In the genomic region with DNA sequence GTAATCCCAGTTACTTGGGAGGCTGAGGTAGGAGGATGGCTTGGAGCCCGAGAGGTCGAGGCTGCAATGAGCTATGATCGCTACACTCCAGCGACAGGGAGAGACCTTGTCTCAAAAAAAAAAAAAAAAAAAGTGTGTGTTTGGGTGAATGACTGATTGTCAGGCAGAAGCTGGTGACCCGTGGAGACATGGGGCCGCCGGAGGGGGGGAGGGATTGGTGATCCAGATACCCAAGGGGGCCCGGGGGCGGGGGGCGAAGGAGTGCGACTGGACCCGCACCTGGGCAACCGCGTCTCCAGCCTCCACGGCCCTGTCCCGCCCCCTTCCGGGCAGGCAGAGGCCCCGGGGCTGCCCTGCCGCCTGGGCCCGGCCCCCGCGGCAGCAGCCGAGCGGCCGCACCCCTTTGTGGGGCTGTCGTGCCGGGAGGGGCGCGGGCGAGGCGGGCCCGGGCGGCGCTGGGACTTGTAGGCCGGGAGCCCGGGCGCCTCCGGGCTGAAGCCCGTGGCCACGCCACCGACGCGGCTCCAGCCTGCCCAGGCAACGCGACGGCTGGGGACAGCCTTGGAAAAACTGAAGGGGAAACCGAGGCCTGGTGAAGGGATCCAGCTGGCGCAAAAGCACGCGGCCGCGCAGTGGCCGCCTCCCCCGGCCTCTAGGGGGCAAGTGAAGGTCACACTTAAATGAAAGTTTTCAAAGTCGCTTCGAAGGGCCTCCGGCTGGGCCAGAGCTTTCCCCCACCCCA, we compare ENCODE assay signal across 1 cellular context.
TF ChIP-seq lines count a peak whose summit lies in the region.

No MANE protein-coding gene starts in this region.

TF ChIP-seq in GM12878, 131 proteins besides CTCF, POLR2A, EP300 and RAD21:
- peak; percentile 63 for TF ChIP-seq HCFC1 (IDR thresholded peaks at IDR 0.05; ENCODE audit: low read length)
- peak; percentile 69 for TF ChIP-seq BACH1 (IDR thresholded peaks at IDR 0.05; ENCODE audit: borderline replicate concordance)
- no peak for TF ChIP-seq NRF1 (conservative IDR thresholded peaks at IDR 0.05; ENCODE audit: low read depth, low read length)
- TF ChIP-seq TCF7 (IDR thresholded peaks at IDR 0.05; ENCODE audit: borderline replicate concordance), result no peak
- TF ChIP-seq, protein P1, sequence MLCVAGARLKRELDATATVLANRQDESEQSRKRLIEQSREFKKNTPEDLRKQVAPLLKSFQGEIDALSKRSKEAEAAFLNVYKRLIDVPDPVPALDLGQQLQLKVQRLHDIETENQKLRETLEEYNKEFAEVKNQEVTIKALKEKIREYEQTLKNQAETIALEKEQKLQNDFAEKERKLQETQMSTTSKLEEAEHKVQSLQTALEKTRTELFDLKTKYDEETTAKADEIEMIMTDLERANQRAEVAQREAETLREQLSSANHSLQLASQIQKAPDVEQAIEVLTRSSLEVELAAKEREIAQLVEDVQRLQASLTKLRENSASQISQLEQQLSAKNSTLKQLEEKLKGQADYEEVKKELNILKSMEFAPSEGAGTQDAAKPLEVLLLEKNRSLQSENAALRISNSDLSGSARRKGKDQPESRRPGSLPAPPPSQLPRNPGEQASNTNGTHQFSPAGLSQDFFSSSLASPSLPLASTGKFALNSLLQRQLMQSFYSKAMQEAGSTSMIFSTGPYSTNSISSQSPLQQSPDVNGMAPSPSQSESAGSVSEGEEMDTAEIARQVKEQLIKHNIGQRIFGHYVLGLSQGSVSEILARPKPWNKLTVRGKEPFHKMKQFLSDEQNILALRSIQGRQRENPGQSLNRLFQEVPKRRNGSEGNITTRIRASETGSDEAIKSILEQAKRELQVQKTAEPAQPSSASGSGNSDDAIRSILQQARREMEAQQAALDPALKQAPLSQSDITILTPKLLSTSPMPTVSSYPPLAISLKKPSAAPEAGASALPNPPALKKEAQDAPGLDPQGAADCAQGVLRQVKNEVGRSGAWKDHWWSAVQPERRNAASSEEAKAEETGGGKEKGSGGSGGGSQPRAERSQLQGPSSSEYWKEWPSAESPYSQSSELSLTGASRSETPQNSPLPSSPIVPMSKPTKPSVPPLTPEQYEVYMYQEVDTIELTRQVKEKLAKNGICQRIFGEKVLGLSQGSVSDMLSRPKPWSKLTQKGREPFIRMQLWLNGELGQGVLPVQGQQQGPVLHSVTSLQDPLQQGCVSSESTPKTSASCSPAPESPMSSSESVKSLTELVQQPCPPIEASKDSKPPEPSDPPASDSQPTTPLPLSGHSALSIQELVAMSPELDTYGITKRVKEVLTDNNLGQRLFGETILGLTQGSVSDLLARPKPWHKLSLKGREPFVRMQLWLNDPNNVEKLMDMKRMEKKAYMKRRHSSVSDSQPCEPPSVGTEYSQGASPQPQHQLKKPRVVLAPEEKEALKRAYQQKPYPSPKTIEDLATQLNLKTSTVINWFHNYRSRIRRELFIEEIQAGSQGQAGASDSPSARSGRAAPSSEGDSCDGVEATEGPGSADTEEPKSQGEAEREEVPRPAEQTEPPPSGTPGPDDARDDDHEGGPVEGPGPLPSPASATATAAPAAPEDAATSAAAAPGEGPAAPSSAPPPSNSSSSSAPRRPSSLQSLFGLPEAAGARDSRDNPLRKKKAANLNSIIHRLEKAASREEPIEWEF (IDR thresholded peaks at IDR 0.05; ENCODE audit: insufficient replicate concordance, low read depth, low read length), result peak; percentile 27
- no peak for TF ChIP-seq GABPA (IDR thresholded peaks at IDR 0.05; ENCODE audit: low read depth)
- peak in 1 of 2 experiments; percentile 84; a peak in 2 of 4 replicates for TF ChIP-seq BHLHE40 (IDR thresholded peaks at IDR 0.05; ENCODE audit: borderline replicate concordance in 1 of 2, low read depth in 2 of 2, low read length in 1 of 2)
- peak; percentile 74 for TF ChIP-seq NR2F1 (conservative IDR thresholded peaks at IDR 0.05)
- TF ChIP-seq, protein P2, sequence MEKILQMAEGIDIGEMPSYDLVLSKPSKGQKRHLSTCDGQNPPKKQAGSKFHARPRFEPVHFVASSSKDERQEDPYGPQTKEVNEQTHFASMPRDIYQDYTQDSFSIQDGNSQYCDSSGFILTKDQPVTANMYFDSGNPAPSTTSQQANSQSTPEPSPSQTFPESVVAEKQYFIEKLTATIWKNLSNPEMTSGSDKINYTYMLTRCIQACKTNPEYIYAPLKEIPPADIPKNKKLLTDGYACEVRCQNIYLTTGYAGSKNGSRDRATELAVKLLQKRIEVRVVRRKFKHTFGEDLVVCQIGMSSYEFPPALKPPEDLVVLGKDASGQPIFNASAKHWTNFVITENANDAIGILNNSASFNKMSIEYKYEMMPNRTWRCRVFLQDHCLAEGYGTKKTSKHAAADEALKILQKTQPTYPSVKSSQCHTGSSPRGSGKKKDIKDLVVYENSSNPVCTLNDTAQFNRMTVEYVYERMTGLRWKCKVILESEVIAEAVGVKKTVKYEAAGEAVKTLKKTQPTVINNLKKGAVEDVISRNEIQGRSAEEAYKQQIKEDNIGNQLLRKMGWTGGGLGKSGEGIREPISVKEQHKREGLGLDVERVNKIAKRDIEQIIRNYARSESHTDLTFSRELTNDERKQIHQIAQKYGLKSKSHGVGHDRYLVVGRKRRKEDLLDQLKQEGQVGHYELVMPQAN (conservative IDR thresholded peaks at IDR 0.05), result peak; percentile 82
- TF ChIP-seq TCF12 (IDR thresholded peaks at IDR 0.05; ENCODE audit: low read depth, low read length), result peak; percentile 68
- peak; percentile 64 for TF ChIP-seq NR2C1 (IDR thresholded peaks at IDR 0.05)
- no peak for TF ChIP-seq FOS (IDR thresholded peaks at IDR 0.05; ENCODE audit: borderline replicate concordance, extremely low read depth, insufficient read length)
- TF ChIP-seq, protein P3, sequence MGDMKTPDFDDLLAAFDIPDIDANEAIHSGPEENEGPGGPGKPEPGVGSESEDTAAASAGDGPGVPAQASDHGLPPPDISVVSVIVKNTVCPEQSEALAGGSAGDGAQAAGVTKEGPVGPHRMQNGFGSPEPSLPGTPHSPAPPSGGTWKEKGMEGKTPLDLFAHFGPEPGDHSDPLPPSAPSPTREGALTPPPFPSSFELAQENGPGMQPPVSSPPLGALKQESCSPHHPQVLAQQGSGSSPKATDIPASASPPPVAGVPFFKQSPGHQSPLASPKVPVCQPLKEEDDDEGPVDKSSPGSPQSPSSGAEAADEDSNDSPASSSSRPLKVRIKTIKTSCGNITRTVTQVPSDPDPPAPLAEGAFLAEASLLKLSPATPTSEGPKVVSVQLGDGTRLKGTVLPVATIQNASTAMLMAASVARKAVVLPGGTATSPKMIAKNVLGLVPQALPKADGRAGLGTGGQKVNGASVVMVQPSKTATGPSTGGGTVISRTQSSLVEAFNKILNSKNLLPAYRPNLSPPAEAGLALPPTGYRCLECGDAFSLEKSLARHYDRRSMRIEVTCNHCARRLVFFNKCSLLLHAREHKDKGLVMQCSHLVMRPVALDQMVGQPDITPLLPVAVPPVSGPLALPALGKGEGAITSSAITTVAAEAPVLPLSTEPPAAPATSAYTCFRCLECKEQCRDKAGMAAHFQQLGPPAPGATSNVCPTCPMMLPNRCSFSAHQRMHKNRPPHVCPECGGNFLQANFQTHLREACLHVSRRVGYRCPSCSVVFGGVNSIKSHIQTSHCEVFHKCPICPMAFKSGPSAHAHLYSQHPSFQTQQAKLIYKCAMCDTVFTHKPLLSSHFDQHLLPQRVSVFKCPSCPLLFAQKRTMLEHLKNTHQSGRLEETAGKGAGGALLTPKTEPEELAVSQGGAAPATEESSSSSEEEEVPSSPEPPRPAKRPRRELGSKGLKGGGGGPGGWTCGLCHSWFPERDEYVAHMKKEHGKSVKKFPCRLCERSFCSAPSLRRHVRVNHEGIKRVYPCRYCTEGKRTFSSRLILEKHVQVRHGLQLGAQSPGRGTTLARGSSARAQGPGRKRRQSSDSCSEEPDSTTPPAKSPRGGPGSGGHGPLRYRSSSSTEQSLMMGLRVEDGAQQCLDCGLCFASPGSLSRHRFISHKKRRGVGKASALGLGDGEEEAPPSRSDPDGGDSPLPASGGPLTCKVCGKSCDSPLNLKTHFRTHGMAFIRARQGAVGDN (IDR thresholded peaks at IDR 0.05), result peak; percentile 57
- peak; percentile 34; the same call in 1 of the 2 replicates for TF ChIP-seq MXI1 (IDR thresholded peaks at IDR 0.05; ENCODE audit: low read depth, low read length)
- peak; percentile 65 for TF ChIP-seq ZNF384 (IDR thresholded peaks at IDR 0.05; ENCODE audit: borderline replicate concordance, low read depth, low read length)
- TF ChIP-seq SIX5 (IDR thresholded peaks at IDR 0.05; ENCODE audit: low read depth, low read length, severe bottlenecking), result peak; percentile 47
- TF ChIP-seq, protein P4, sequence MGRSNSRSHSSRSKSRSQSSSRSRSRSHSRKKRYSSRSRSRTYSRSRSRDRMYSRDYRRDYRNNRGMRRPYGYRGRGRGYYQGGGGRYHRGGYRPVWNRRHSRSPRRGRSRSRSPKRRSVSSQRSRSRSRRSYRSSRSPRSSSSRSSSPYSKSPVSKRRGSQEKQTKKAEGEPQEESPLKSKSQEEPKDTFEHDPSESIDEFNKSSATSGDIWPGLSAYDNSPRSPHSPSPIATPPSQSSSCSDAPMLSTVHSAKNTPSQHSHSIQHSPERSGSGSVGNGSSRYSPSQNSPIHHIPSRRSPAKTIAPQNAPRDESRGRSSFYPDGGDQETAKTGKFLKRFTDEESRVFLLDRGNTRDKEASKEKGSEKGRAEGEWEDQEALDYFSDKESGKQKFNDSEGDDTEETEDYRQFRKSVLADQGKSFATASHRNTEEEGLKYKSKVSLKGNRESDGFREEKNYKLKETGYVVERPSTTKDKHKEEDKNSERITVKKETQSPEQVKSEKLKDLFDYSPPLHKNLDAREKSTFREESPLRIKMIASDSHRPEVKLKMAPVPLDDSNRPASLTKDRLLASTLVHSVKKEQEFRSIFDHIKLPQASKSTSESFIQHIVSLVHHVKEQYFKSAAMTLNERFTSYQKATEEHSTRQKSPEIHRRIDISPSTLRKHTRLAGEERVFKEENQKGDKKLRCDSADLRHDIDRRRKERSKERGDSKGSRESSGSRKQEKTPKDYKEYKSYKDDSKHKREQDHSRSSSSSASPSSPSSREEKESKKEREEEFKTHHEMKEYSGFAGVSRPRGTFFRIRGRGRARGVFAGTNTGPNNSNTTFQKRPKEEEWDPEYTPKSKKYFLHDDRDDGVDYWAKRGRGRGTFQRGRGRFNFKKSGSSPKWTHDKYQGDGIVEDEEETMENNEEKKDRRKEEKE (IDR thresholded peaks at IDR 0.05), result 0 out of 2 replicates have a peak, but pooled peaks have one; percentile 18
- TF ChIP-seq LARP7 (IDR thresholded peaks at IDR 0.05), result peak; percentile 77
- peak; percentile 71 for TF ChIP-seq DPF2 (IDR thresholded peaks at IDR 0.05)
- TF ChIP-seq ZNF24 (IDR thresholded peaks at IDR 0.05), result peak; percentile 78; the same call in 1 of the 2 replicates
- TF ChIP-seq EGR1 (IDR thresholded peaks at IDR 0.05; ENCODE audit: borderline replicate concordance in 1 of 2, low read depth in 2 of 2, low read length in 2 of 2), result peak in 1 of 2 experiments; percentile 48; a peak in 1 of 3 replicates
- TF ChIP-seq IKZF1 (conservative IDR thresholded peaks at IDR 0.05), result peak; percentile 30; the same call in 1 of the 2 replicates
- TF ChIP-seq, protein P5, sequence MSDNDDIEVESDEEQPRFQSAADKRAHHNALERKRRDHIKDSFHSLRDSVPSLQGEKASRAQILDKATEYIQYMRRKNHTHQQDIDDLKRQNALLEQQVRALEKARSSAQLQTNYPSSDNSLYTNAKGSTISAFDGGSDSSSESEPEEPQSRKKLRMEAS (IDR thresholded peaks at IDR 0.05; ENCODE audit: low read depth, low read length), result 0 out of 2 replicates have a peak, but pooled peaks have one; percentile 37
- TF ChIP-seq SMC3 (IDR thresholded peaks at IDR 0.05; ENCODE audit: borderline replicate concordance, low read length), result peak; percentile 22; the same call in 1 of the 2 replicates
- TF ChIP-seq ZNF217 (IDR thresholded peaks at IDR 0.05), result peak; percentile 48; the same call in 1 of the 2 replicates
- no peak for TF ChIP-seq CBX3 (IDR thresholded peaks at IDR 0.05; ENCODE audit: borderline replicate concordance, low read depth)
- no peak for TF ChIP-seq PAX5 (IDR thresholded peaks at IDR 0.05; ENCODE audit: borderline replicate concordance, low read depth, low read length)
- peak; percentile 47; the same call in 1 of the 2 replicates for TF ChIP-seq RB1 (IDR thresholded peaks at IDR 0.05; ENCODE audit: borderline replicate concordance)
- TF ChIP-seq, protein P6, sequence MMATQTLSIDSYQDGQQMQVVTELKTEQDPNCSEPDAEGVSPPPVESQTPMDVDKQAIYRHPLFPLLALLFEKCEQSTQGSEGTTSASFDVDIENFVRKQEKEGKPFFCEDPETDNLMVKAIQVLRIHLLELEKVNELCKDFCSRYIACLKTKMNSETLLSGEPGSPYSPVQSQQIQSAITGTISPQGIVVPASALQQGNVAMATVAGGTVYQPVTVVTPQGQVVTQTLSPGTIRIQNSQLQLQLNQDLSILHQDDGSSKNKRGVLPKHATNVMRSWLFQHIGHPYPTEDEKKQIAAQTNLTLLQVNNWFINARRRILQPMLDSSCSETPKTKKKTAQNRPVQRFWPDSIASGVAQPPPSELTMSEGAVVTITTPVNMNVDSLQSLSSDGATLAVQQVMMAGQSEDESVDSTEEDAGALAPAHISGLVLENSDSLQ (IDR thresholded peaks at IDR 0.05), result peak; percentile 50; the same call in 1 of the 2 replicates
- TF ChIP-seq GATAD2B (conservative IDR thresholded peaks at IDR 0.05; ENCODE audit: low read depth), result peak; percentile 80
- no peak for TF ChIP-seq MEF2B (IDR thresholded peaks at IDR 0.05; ENCODE audit: partially characterized antibody, poor library complexity, severe bottlenecking)
- TF ChIP-seq ZSCAN29 (IDR thresholded peaks at IDR 0.05), result peak; percentile 71; the same call in 1 of the 2 replicates
